1 cellular context compared by ENCODE assay signal in the genomic region with DNA sequence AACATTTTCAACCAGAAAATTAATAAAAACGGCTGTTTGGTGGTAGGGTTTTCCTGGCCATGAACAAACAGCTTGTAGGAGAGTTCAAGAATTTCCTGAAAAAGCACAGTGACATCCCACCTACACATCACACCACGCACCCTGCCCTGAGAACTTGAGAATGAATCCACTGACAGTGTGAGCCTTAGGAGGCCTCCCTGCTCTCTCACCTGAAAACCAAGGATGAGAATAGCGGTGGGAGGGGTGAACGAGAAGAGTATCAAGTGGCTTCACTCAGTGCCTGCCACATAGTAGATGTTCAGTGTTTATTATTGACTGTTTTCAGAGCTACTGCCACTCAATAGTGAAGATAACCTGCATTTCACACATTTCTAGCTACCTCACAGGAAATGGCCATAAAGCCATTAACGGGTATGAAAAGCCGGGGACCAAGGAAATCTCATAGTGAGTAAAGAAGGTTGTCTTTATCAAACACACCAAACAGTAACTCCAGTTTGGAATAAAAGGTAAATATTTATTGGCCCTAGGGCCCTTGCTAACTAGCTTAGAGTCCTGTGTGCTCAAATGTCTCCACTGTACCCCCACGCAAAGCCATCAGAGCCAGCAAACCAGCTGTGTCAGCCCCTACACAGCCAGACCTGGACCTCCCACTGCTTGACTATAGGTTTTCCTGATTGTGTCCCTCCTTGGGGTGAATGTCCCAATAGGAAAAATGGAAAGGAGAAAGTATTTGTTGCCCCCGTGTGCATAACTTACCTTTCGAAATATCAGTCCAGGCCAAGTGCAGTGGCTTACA.
TF ChIP-seq lines count a peak whose summit lies in the region.

No MANE protein-coding gene starts in this region.

TF ChIP-seq in HepG2, 621 proteins besides CTCF, POLR2A, EP300 and RAD21:
- TF ChIP-seq, protein P1, sequence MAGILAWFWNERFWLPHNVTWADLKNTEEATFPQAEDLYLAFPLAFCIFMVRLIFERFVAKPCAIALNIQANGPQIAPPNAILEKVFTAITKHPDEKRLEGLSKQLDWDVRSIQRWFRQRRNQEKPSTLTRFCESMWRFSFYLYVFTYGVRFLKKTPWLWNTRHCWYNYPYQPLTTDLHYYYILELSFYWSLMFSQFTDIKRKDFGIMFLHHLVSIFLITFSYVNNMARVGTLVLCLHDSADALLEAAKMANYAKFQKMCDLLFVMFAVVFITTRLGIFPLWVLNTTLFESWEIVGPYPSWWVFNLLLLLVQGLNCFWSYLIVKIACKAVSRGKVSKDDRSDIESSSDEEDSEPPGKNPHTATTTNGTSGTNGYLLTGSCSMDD (CRISPR knock-in tag; IDR thresholded peaks at IDR 0.05), result no peak
- no peak for TF ChIP-seq AHR (CRISPR knock-in tag; IDR thresholded peaks at IDR 0.05)
- no peak for TF ChIP-seq BRCA1 (CRISPR knock-in tag; IDR thresholded peaks at IDR 0.05)
- TF ChIP-seq ZNF670 (CRISPR knock-in tag; IDR thresholded peaks at IDR 0.05; ENCODE audit: borderline replicate concordance), result no peak
- no peak for TF ChIP-seq FIP1L1 (IDR thresholded peaks at IDR 0.05; ENCODE audit: borderline replicate concordance, insufficient read depth, low read depth, low read length)
- no peak for TF ChIP-seq ZNF232 (CRISPR knock-in tag; IDR thresholded peaks at IDR 0.05; ENCODE audit: borderline replicate concordance)
- TF ChIP-seq, protein P2, sequence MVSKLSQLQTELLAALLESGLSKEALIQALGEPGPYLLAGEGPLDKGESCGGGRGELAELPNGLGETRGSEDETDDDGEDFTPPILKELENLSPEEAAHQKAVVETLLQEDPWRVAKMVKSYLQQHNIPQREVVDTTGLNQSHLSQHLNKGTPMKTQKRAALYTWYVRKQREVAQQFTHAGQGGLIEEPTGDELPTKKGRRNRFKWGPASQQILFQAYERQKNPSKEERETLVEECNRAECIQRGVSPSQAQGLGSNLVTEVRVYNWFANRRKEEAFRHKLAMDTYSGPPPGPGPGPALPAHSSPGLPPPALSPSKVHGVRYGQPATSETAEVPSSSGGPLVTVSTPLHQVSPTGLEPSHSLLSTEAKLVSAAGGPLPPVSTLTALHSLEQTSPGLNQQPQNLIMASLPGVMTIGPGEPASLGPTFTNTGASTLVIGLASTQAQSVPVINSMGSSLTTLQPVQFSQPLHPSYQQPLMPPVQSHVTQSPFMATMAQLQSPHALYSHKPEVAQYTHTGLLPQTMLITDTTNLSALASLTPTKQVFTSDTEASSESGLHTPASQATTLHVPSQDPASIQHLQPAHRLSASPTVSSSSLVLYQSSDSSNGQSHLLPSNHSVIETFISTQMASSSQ (IDR thresholded peaks at IDR 0.05; ENCODE audit: low read depth), result no peak
- TF ChIP-seq, protein P2 (CRISPR knock-in tag; IDR thresholded peaks at IDR 0.05; ENCODE audit: borderline replicate concordance), result no peak
- TF ChIP-seq, protein P3, sequence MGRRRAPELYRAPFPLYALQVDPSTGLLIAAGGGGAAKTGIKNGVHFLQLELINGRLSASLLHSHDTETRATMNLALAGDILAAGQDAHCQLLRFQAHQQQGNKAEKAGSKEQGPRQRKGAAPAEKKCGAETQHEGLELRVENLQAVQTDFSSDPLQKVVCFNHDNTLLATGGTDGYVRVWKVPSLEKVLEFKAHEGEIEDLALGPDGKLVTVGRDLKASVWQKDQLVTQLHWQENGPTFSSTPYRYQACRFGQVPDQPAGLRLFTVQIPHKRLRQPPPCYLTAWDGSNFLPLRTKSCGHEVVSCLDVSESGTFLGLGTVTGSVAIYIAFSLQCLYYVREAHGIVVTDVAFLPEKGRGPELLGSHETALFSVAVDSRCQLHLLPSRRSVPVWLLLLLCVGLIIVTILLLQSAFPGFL (CRISPR knock-in tag; IDR thresholded peaks at IDR 0.05), result no peak
- TF ChIP-seq GZF1 (CRISPR knock-in tag; IDR thresholded peaks at IDR 0.05), result no peak
- no peak for TF ChIP-seq NFIC (IDR thresholded peaks at IDR 0.05; ENCODE audit: low read length)
- no peak for TF ChIP-seq ZNF44 (CRISPR knock-in tag; IDR thresholded peaks at IDR 0.05)
